1 cellular context compared by ENCODE assay signal in genomic region chr16:56724191-56724590, GRCh38.
TF ChIP-seq lines count a peak whose summit lies in the region.

No MANE protein-coding gene starts in this region.

TF ChIP-seq in HepG2, 621 proteins besides CTCF, POLR2A, EP300 and RAD21 (continued from another document):
- TF ChIP-seq ZNF710 (CRISPR knock-in tag; IDR thresholded peaks at IDR 0.05; ENCODE audit: borderline replicate concordance) (no peak), MNT (IDR thresholded peaks at IDR 0.05) (no peak), HNRNPK (IDR thresholded peaks at IDR 0.05; ENCODE audit: low read depth, low read length, poor library complexity, severe bottlenecking) (no peak), ZNF451 (CRISPR knock-in tag; IDR thresholded peaks at IDR 0.05) (no peak), ZNF121 (CRISPR knock-in tag; IDR thresholded peaks at IDR 0.05) (no peak), GABPA (IDR thresholded peaks at IDR 0.05; ENCODE audit: low read depth, low read length) (no peak), GABPA (CRISPR knock-in tag; IDR thresholded peaks at IDR 0.05; ENCODE audit: low read depth) (no peak), ISL2 (CRISPR knock-in tag; IDR thresholded peaks at IDR 0.05) (0 out of 2 replicates have a peak, but pooled peaks have one; percentile 23), NFYC (CRISPR knock-in tag; IDR thresholded peaks at IDR 0.05) (no peak), HMGA1 (CRISPR knock-in tag; conservative IDR thresholded peaks at IDR 0.05) (no peak), ZNF3 (CRISPR knock-in tag; IDR thresholded peaks at IDR 0.05) (no peak), U2AF1 (optimal IDR thresholded peaks at IDR 0.05; ENCODE audit: low read depth, low read length) (no peak), ZNF780A (CRISPR knock-in tag; IDR thresholded peaks at IDR 0.05) (no peak), TBX2 (CRISPR knock-in tag; IDR thresholded peaks at IDR 0.05; ENCODE audit: borderline replicate concordance) (peak; percentile 19; the same call in 1 of the 2 replicates), MZF1 (CRISPR knock-in tag; IDR thresholded peaks at IDR 0.05; ENCODE audit: borderline replicate concordance) (no peak), TEF (CRISPR knock-in tag; IDR thresholded peaks at IDR 0.05) (no peak), TBP (CRISPR knock-in tag; IDR thresholded peaks at IDR 0.05) (no peak), AGO2 (optimal IDR thresholded peaks at IDR 0.05; ENCODE audit: low read depth, low read length) (no peak), ZC3H4 (CRISPR knock-in tag; IDR thresholded peaks at IDR 0.05; ENCODE audit: borderline replicate concordance) (no peak), THAP8 (CRISPR knock-in tag; IDR thresholded peaks at IDR 0.05; ENCODE audit: borderline replicate concordance) (no peak), PAF1 (CRISPR knock-in tag; IDR thresholded peaks at IDR 0.05) (no peak), ZNF850 (CRISPR knock-in tag; conservative IDR thresholded peaks at IDR 0.05) (no peak), SMYD3 (CRISPR knock-in tag; IDR thresholded peaks at IDR 0.05) (0 out of 2 replicates have a peak, but pooled peaks have one; percentile 38)
